10 cellular contexts compared by ENCODE assay signal in the genomic region with DNA sequence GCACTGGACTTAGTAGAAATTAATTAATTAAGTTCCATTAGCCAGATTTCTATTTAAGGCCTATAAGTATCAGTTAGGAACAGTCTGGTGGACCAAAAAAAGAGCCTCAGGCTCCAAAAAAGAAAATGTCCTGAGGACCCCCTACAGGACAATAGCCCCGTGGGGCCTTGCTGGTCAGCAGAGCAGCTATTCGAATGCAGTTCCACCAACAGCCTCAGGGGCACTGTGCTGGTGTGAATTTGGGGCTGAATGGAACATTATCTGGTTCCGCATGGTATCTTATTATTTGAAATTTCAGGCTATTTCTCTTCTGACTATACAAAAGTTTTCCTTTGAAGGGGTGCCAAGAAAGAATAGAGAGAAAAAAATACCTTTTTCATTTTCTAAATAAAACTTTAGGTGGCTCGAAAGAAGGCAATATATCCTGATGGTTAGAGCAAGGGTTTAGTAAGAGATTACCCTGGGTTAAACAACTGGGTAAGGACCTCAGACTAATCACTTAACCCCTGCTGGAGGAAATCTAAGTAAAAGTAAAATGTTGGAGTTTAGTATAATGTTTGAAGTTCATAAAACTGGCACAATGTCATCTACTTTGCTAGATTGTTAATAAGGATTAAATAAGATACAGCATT.
DNase-seq lines count a peak whose midpoint lies in the region; ATAC-seq, FAIRE-seq and TF ChIP-seq lines count a peak whose summit lies in the region.
"Had no signal": no experiment of that assay in that cellular context is flagged by ENCODE, and none has a peak within 500 bp of the region (broad histone marks: within the 10 kb centered on the region; RNA-seq: fewer than 3 reads in every experiment).

No MANE protein-coding gene starts in this region.

- CTCF ChIA-PET in endothelial cell of umbilical vein (lab: Charles Lee), result interaction anchor here (0.7 to 3.7 kb wide), 19 partner anchors 9 to 198 kb away, joined by 3 to 21 read pairs (median 4); no protein-coding TSS in a partner anchor

- POLR2A ChIA-PET in endothelial cell of umbilical vein (lab: Charles Lee), result no interaction called here

- H3K4me2 ChIP-seq in endothelial cell of umbilical vein (ENCODE audit: insufficient read depth, low read length), result no peak overlapping the region

- H3K27me3 ChIP-seq in endothelial cell of umbilical vein (ENCODE audit: control insufficient read depth in 2 of 2, insufficient read depth in 2 of 2, low read length in 2 of 2), result no peaks in the 10 kb centered on the region
- H3K27me3 ChIP-seq: dorsolateral prefrontal cortex had no signal

- H3K4me3 ChIP-seq in NB4 (ENCODE audit: low read depth, low read length) (no peak overlapping the region), endothelial cell of umbilical vein (replicated peaks in 1 of 3; ENCODE audit: insufficient read depth in 1 of 3, low read depth in 1 of 3, low read length in 3 of 3) (no peak overlapping the region), skin epidermis (no peak overlapping the region)
- H3K4me3 ChIP-seq: dorsolateral prefrontal cortex had no signal

- H3K9me3 ChIP-seq in endothelial cell of umbilical vein (replicated peaks; ENCODE audit: control insufficient read depth, insufficient read depth, low read length), result no peaks in the 10 kb centered on the region

- H3K9me1 ChIP-seq in endothelial cell of umbilical vein (replicated peaks; ENCODE audit: control insufficient read depth, extremely low read depth, insufficient read depth, low read length), result no peaks in the 10 kb centered on the region

- no TSS peak for BruUV-seq in endothelial cell of umbilical vein (replicated peaks; lab: Mats Ljungman, UMichigan)

- H3K4me1 ChIP-seq in endothelial cell of umbilical vein (ENCODE audit: control insufficient read depth, extremely low read depth, insufficient read depth, low read length), result no peaks in the 10 kb centered on the region

- no peak for ATAC-seq in GM18511 (IDR thresholded peaks at IDR 0.05; ENCODE audit: unreplicated experiment)

- DNase-seq in activated CD4-positive, alpha-beta T cell treated with anti-CD3 and anti-CD28 coated beads for 48 hours, result peak; percentile 24
- DNase-seq in activated CD4-positive, alpha-beta T cell treated with anti-CD3 and anti-CD28 coated beads, Interleukin-2, amount 50 U/mL, for 48 hours, result no peak
- DNase-seq in NB4 (ENCODE audit: low read depth) (peak; percentile 29), endothelial cell of umbilical vein (ENCODE audit: low read depth, low spot score) (no peak), globus pallidus (ENCODE audit: low spot score) (no peak), ureter (ENCODE audit: low spot score) (no peak)
- DNase-seq: CD4-positive, alpha-beta memory T cell; dorsolateral prefrontal cortex had no signal

- H2AFZ ChIP-seq in endothelial cell of umbilical vein (ENCODE audit: low read depth, low read length), result no peak overlapping the region

- no peak for FAIRE-seq in endothelial cell of umbilical vein (lab: Jason Lieb, UNC)

- peak; percentile 70 for TF ChIP-seq CTCF in NB4 (IDR thresholded peaks at IDR 0.05; ENCODE audit: low read depth, low read length)
- peak; percentile 48 to 56 for TF ChIP-seq CTCF in endothelial cell of umbilical vein (IDR thresholded peaks at IDR 0.05; ENCODE audit: extremely low read depth in 1 of 2, insufficient read depth in 1 of 2, low read depth in 1 of 2, low read length in 2 of 2)

- H3K79me2 ChIP-seq in endothelial cell of umbilical vein (ENCODE audit: control insufficient read depth, insufficient read depth, low read length), result no peaks in the 10 kb centered on the region

- TF ChIP-seq POLR2A in NB4 (IDR thresholded peaks at IDR 0.05; ENCODE audit: extremely low read depth, insufficient read length), result no peak
- TF ChIP-seq POLR2A in endothelial cell of umbilical vein (IDR thresholded peaks at IDR 0.05; ENCODE audit: low read depth, low read length), result no peak

- no peak overlapping the region for H3K27ac ChIP-seq in endothelial cell of umbilical vein (ENCODE audit: insufficient read depth, low read depth, low read length)
- peak overlapping the region in 11 of 21 experiments; percentile 5 to 75 (median 54) for H3K27ac ChIP-seq in skin epidermis
- H3K27ac ChIP-seq: dorsolateral prefrontal cortex had no signal

- dilution Hi-C loops in endothelial cell of umbilical vein (cut with MboI; ENCODE audit: extremely low pct_ligation_motif_present, low sequenced_read_pairs), result no loop called here

- no peak overlapping the region for H3K9ac ChIP-seq in endothelial cell of umbilical vein (replicated peaks; ENCODE audit: extremely low read depth, insufficient read depth, low read length)

- H3K36me3 ChIP-seq in endothelial cell of umbilical vein (ENCODE audit: control insufficient read depth in 2 of 2, extremely low read depth in 1 of 2, insufficient read depth in 2 of 2, low read length in 2 of 2), result no peaks in the 10 kb centered on the region

- no peaks in the 10 kb centered on the region for H4K20me1 ChIP-seq in endothelial cell of umbilical vein (replicated peaks; ENCODE audit: control insufficient read depth, extremely low read depth, insufficient read depth, low read length)

- intact Hi-C loops in endothelial cell of umbilical vein (cut with micrococcal nuclease), result no loop called here

TF ChIP-seq in endothelial cell of umbilical vein, 7 proteins besides CTCF, POLR2A, EP300 and RAD21:
- no peak for TF ChIP-seq JUN (IDR thresholded peaks at IDR 0.05; ENCODE audit: borderline replicate concordance, insufficient read depth, insufficient read length, low read depth)
- TF ChIP-seq GATA2 (IDR thresholded peaks at IDR 0.05; ENCODE audit: insufficient read depth, insufficient read length, low read depth, low read length), result no peak
- TF ChIP-seq MYC (IDR thresholded peaks at IDR 0.05; ENCODE audit: low read depth, low read length), result no peak
- no peak for TF ChIP-seq POLR2AphosphoS5 (IDR thresholded peaks at IDR 0.05; ENCODE audit: insufficient read depth, low read depth, low read length)
- TF ChIP-seq, protein P1, sequence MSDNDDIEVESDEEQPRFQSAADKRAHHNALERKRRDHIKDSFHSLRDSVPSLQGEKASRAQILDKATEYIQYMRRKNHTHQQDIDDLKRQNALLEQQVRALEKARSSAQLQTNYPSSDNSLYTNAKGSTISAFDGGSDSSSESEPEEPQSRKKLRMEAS (IDR thresholded peaks at IDR 0.05; ENCODE audit: insufficient read depth, insufficient read length), result no peak
- TF ChIP-seq EZH2 (IDR thresholded peaks at IDR 0.05; ENCODE audit: borderline replicate concordance, low read depth, low read length, severe bottlenecking), result no peak
- no peak for TF ChIP-seq FOS (IDR thresholded peaks at IDR 0.05; ENCODE audit: borderline replicate concordance, insufficient read depth, low read length)

Comparison
In these comparisons a context has a peak if more than half of its experiments do, and no peak if none do; other contexts are left out.
1. DNase-seq: peak in activated CD4-positive, alpha-beta T cell treated with anti-CD3 and anti-CD28 coated beads for 48 hours (single experiment) and NB4 (single experiment); none in activated CD4-positive, alpha-beta T cell treated with anti-CD3 and anti-CD28 coated beads, Interleukin-2, amount 50 U/mL, for 48 hours (0 of 2), endothelial cell of umbilical vein (single experiment), globus pallidus (single experiment) and ureter (single experiment).